Comparison of ENCODE assay signal across 10 cellular contexts in the genomic region with DNA sequence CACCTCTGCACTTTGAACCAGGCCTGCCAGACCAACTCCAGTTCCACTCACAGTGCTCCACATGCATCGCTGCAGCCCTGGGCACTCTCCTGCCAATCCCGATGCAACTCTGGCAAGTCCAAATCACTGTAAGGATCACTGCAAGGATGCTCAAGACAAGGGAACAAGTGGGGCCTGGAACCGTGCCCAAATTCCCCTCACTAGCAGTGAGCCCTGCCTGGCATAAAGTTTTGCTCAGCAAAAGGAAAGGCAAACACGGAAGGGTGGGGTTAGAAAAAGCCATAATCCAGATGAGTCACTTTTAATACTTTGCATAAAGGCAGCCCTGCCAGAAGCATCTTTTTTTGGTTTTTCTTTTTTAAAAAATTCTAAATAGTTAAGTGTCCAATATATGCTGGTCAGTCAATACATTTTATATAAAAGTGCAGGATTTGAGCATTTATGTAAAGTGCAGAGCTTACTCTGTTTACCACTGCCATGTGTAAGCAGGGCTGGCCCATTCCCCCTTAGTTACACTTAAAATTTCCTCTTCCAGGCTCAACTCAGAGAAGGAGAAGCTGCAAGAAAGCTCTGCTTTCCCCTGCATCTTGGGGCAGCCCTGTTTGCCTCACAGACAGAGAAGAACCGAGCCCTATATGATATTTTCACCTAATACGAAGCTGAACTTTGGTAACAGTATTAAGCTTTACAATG.
DNase-seq lines count a peak whose midpoint lies in the region; ATAC-seq and TF ChIP-seq lines count a peak whose summit lies in the region.
"Had no signal": no experiment of that assay in that cellular context is flagged by ENCODE, and none has a peak within 500 bp of the region (broad histone marks: within the 10 kb centered on the region; RNA-seq: fewer than 3 reads in every experiment).

No MANE protein-coding gene starts in this region.

- H3K4me3 Mint-ChIP-seq in naive thymus-derived CD8-positive, alpha-beta T cell = peak overlapping the region in 6 of 10 donors; percentile 3 to 50 (median 30)

- no peaks in the 10 kb centered on the region for H3K9me3 Mint-ChIP-seq in naive thymus-derived CD8-positive, alpha-beta T cell

- H3K9ac ChIP-seq in colonic mucosa (ENCODE audit: low read depth in 2 of 2, low read length in 2 of 2) = no peak overlapping the region

- peak overlapping the region in 4 of 10 donors; percentile 45 to 82 (median 73) for H3K27ac Mint-ChIP-seq in naive thymus-derived CD8-positive, alpha-beta T cell
- H3K27ac Mint-ChIP-seq: progenitor cell of endocrine pancreas had no signal

- in situ Hi-C loops in Caki2 (cut with HindIII; ENCODE audit: low pct_unique_long_range_greater_than_20kb, low sequenced_read_pairs) (no loop called here), G401 (cut with HindIII; ENCODE audit: low sequenced_read_pairs) (no loop called here)

- H3K36me3 ChIP-seq in colonic mucosa = no peaks in the 10 kb centered on the region

- no peak for TF ChIP-seq CTCF in colonic mucosa (IDR thresholded peaks at IDR 0.05)

- no peaks in the 10 kb centered on the region for H3K9me3 ChIP-seq in colonic mucosa

- no peak overlapping the region for H3K4me3 ChIP-seq in colonic mucosa

- peak; percentile 32 for DNase-seq in Caki2 (ENCODE audit: low read depth)
- DNase-seq in MV-4-11 (lab: John Stamatoyannopoulos, UW) = peak; percentile 57
- DNase-seq in colonic mucosa = peak; percentile 85
- DNase-seq in naive thymus-derived CD8-positive, alpha-beta T cell = peak in 1 of 10 donors; percentile 17
- DNase-seq in activated CD8-positive, alpha-beta memory T cell treated with anti-CD3 and anti-CD28 coated beads, Interleukin-2, amount 50 U/mL, for 48 hours = no peak
- no peak for DNase-seq in iPS-NIHi7 (ENCODE audit: extremely low spot score)
- no peak for DNase-seq in G401 (ENCODE audit: low spot score)
- DNase-seq: NCI-H1417 had no signal

- H3K27ac ChIP-seq in colonic mucosa = peak overlapping the region; percentile 53

- no peaks in the 10 kb centered on the region for H3K27me3 Mint-ChIP-seq in naive thymus-derived CD8-positive, alpha-beta T cell
- H3K27me3 Mint-ChIP-seq: progenitor cell of endocrine pancreas had no signal

- intact Hi-C loops in colonic mucosa (cut with DNase I) = no loop called here

- H3K27me3 ChIP-seq in colonic mucosa = no peaks in the 10 kb centered on the region

- POLR2A ChIA-PET in naive thymus-derived CD8-positive, alpha-beta T cell (lab: Charles Lee) = interaction anchor here (0.6 to 1.0 kb wide), 2 partner anchors 13 to 22 kb away, joined by 3 read pairs; no protein-coding TSS in a partner anchor

- peaks cover 9 to 42% (median 26%) of the 10 kb centered on the region in 4 donors for H3K4me1 Mint-ChIP-seq in naive thymus-derived CD8-positive, alpha-beta T cell

- no peaks in the 10 kb centered on the region for H3K36me3 Mint-ChIP-seq in naive thymus-derived CD8-positive, alpha-beta T cell

- no peak for ATAC-seq in naive thymus-derived CD8-positive, alpha-beta T cell
- ATAC-seq in GM19023 (IDR thresholded peaks at IDR 0.05; ENCODE audit: unreplicated experiment) = no peak

- peaks cover 19% of the 10 kb centered on the region for H3K4me1 ChIP-seq in colonic mucosa

Comparison
In these comparisons a context has a peak if more than half of its experiments do, and no peak if none do; other contexts are left out.
1. DNase-seq: peak in Caki2 (single experiment), MV-4-11 (single experiment) and colonic mucosa (single experiment); none in activated CD8-positive, alpha-beta memory T cell treated with anti-CD3 and anti-CD28 coated beads, Interleukin-2, amount 50 U/mL, for 48 hours (single experiment), iPS-NIHi7 (single experiment) and G401 (single experiment).